In genomic region chr11:65448418-65449196, GRCh38 we compare ENCODE assay signal across 1 cellular context.
TF ChIP-seq lines count a peak whose summit lies in the region.

No MANE protein-coding gene starts in this region.

TF ChIP-seq in K562, 482 proteins besides CTCF, POLR2A, EP300 and RAD21 (continued from another document):
- TF ChIP-seq MYC (IDR thresholded peaks at IDR 0.05; ENCODE audit: low read depth, low read length) (peak; percentile 13; the same call in 1 of the 2 replicates), MYC (CRISPR knock-in tag; IDR thresholded peaks at IDR 0.05; ENCODE audit: borderline replicate concordance, low read depth) (no peak), ZNF830 (CRISPR knock-in tag; IDR thresholded peaks at IDR 0.05) (peak; percentile 51; the same call in 1 of the 2 replicates)
- TF ChIP-seq, protein P1, sequence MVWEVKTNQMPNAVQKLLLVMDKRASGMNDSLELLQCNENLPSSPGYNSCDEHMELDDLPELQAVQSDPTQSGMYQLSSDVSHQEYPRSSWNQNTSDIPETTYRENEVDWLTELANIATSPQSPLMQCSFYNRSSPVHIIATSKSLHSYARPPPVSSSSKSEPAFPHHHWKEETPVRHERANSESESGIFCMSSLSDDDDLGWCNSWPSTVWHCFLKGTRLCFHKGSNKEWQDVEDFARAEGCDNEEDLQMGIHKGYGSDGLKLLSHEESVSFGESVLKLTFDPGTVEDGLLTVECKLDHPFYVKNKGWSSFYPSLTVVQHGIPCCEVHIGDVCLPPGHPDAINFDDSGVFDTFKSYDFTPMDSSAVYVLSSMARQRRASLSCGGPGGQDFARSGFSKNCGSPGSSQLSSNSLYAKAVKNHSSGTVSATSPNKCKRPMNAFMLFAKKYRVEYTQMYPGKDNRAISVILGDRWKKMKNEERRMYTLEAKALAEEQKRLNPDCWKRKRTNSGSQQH (CRISPR knock-in tag; IDR thresholded peaks at IDR 0.05): 0 out of 2 replicates have a peak, but pooled peaks have one; percentile 11
